Comparison of ENCODE assay signal across 1 cellular context in the genomic region with DNA sequence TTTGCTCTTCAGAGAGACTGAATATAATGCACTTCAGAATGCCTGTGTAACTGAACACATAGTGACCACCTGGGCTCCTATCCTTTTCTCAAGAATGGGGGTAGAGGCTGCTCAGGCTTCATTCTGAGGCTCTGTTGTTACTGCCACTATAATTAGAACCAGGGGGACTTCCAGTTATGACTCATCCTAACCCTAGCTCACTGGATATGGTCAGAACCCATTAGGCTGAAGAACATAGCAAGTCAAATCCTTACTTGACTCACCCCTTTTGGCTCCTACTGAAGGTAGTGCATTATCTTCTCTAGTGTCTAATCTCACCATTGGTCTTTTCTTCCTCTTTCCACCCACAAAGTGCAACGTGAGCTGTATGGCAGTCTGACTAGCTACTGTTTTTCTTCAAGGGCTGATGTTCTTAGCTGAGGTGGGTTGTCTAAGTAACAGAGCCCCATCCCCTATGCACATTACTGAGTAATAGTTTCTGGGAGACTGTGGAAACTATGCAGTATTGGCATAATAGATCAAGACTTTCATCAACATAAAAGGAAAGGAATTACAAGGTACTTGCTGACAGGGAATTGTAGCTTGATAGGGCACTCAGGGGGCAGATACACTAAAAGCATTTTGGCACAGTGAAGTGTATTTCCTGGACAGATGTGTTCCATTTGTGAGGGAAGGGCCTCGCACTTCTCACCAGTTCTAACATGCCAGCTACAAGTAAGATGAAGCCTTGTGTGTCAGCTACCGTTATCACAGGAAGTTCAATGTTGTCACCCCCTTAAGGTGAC.
TF ChIP-seq lines count a peak whose summit lies in the region.

No MANE protein-coding gene starts in this region.

TF ChIP-seq in GM12878, 131 proteins besides CTCF, POLR2A, EP300 and RAD21 (continued from another document and continues in another):
- TF ChIP-seq CEBPB (IDR thresholded peaks at IDR 0.05; ENCODE audit: borderline replicate concordance in 1 of 2, low read depth in 2 of 2, low read length in 2 of 2): peak in 1 of 2 experiments; percentile 86; a peak in 1 of 4 replicates
- TF ChIP-seq NFIC (IDR thresholded peaks at IDR 0.05; ENCODE audit: low read depth, low read length): peak; percentile 100
- no peak for TF ChIP-seq SUPT20H (IDR thresholded peaks at IDR 0.05; ENCODE audit: borderline replicate concordance, control insufficient read depth, low read depth, low read length)
- peak; percentile 40; the same call in 1 of the 2 replicates for TF ChIP-seq CHD2 (IDR thresholded peaks at IDR 0.05; ENCODE audit: borderline replicate concordance, low read depth, low read length)
- TF ChIP-seq TBL1XR1 (IDR thresholded peaks at IDR 0.05; ENCODE audit: low read depth, low read length): peak; percentile 93
- TF ChIP-seq, protein P1, sequence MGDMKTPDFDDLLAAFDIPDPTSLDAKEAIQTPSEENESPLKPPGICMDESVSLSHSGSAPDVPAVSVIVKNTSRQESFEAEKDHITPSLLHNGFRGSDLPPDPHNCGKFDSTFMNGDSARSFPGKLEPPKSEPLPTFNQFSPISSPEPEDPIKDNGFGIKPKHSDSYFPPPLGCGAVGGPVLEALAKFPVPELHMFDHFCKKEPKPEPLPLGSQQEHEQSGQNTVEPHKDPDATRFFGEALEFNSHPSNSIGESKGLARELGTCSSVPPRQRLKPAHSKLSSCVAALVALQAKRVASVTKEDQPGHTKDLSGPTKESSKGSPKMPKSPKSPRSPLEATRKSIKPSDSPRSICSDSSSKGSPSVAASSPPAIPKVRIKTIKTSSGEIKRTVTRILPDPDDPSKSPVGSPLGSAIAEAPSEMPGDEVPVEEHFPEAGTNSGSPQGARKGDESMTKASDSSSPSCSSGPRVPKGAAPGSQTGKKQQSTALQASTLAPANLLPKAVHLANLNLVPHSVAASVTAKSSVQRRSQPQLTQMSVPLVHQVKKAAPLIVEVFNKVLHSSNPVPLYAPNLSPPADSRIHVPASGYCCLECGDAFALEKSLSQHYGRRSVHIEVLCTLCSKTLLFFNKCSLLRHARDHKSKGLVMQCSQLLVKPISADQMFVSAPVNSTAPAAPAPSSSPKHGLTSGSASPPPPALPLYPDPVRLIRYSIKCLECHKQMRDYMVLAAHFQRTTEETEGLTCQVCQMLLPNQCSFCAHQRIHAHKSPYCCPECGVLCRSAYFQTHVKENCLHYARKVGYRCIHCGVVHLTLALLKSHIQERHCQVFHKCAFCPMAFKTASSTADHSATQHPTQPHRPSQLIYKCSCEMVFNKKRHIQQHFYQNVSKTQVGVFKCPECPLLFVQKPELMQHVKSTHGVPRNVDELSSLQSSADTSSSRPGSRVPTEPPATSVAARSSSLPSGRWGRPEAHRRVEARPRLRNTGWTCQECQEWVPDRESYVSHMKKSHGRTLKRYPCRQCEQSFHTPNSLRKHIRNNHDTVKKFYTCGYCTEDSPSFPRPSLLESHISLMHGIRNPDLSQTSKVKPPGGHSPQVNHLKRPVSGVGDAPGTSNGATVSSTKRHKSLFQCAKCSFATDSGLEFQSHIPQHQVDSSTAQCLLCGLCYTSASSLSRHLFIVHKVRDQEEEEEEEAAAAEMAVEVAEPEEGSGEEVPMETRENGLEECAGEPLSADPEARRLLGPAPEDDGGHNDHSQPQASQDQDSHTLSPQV (IDR thresholded peaks at IDR 0.05): no peak
- TF ChIP-seq KLF5 (IDR thresholded peaks at IDR 0.05; ENCODE audit: partially characterized antibody): peak; percentile 43
- TF ChIP-seq, protein P2, sequence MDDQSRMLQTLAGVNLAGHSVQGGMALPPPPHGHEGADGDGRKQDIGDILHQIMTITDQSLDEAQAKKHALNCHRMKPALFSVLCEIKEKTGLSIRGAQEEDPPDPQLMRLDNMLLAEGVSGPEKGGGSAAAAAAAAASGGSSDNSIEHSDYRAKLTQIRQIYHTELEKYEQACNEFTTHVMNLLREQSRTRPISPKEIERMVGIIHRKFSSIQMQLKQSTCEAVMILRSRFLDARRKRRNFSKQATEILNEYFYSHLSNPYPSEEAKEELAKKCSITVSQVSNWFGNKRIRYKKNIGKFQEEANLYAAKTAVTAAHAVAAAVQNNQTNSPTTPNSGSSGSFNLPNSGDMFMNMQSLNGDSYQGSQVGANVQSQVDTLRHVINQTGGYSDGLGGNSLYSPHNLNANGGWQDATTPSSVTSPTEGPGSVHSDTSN (IDR thresholded peaks at IDR 0.05; ENCODE audit: insufficient replicate concordance, low read depth, low read length): peak; percentile 11
- TF ChIP-seq ASH2L (IDR thresholded peaks at IDR 0.05; ENCODE audit: borderline replicate concordance, low read depth): no peak
- TF ChIP-seq, protein P3, sequence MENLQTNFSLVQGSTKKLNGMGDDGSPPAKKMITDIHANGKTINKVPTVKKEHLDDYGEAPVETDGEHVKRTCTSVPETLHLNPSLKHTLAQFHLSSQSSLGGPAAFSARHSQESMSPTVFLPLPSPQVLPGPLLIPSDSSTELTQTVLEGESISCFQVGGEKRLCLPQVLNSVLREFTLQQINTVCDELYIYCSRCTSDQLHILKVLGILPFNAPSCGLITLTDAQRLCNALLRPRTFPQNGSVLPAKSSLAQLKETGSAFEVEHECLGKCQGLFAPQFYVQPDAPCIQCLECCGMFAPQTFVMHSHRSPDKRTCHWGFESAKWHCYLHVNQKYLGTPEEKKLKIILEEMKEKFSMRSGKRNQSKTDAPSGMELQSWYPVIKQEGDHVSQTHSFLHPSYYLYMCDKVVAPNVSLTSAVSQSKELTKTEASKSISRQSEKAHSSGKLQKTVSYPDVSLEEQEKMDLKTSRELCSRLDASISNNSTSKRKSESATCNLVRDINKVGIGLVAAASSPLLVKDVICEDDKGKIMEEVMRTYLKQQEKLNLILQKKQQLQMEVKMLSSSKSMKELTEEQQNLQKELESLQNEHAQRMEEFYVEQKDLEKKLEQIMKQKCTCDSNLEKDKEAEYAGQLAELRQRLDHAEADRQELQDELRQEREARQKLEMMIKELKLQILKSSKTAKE (IDR thresholded peaks at IDR 0.05; ENCODE audit: low read depth, poor library complexity, severe bottlenecking): peak; percentile 93
- TF ChIP-seq IKZF2 (IDR thresholded peaks at IDR 0.05): peak; percentile 96 to 98
- TF ChIP-seq, protein P4, sequence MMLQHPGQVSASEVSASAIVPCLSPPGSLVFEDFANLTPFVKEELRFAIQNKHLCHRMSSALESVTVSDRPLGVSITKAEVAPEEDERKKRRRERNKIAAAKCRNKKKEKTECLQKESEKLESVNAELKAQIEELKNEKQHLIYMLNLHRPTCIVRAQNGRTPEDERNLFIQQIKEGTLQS (IDR thresholded peaks at IDR 0.05; ENCODE audit: borderline replicate concordance, extremely low read depth, low read depth, low read length): 0 out of 2 replicates have a peak, but pooled peaks have one; percentile 10
- TF ChIP-seq, protein P5, sequence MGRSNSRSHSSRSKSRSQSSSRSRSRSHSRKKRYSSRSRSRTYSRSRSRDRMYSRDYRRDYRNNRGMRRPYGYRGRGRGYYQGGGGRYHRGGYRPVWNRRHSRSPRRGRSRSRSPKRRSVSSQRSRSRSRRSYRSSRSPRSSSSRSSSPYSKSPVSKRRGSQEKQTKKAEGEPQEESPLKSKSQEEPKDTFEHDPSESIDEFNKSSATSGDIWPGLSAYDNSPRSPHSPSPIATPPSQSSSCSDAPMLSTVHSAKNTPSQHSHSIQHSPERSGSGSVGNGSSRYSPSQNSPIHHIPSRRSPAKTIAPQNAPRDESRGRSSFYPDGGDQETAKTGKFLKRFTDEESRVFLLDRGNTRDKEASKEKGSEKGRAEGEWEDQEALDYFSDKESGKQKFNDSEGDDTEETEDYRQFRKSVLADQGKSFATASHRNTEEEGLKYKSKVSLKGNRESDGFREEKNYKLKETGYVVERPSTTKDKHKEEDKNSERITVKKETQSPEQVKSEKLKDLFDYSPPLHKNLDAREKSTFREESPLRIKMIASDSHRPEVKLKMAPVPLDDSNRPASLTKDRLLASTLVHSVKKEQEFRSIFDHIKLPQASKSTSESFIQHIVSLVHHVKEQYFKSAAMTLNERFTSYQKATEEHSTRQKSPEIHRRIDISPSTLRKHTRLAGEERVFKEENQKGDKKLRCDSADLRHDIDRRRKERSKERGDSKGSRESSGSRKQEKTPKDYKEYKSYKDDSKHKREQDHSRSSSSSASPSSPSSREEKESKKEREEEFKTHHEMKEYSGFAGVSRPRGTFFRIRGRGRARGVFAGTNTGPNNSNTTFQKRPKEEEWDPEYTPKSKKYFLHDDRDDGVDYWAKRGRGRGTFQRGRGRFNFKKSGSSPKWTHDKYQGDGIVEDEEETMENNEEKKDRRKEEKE (IDR thresholded peaks at IDR 0.05): no peak
- TF ChIP-seq POU2F2 (IDR thresholded peaks at IDR 0.05; ENCODE audit: borderline replicate concordance, low read depth, low read length): peak; percentile 93
- TF ChIP-seq ZZZ3 (IDR thresholded peaks at IDR 0.05; ENCODE audit: control insufficient read depth, insufficient read length, low read depth): no peak
- TF ChIP-seq CBX5 (IDR thresholded peaks at IDR 0.05; ENCODE audit: low read depth): peak; percentile 95
- TF ChIP-seq HDGF (IDR thresholded peaks at IDR 0.05): 0 out of 2 replicates have a peak, but pooled peaks have one; percentile 32
- peak; percentile 13; the same call in 1 of the 2 replicates for TF ChIP-seq SMAD5 (IDR thresholded peaks at IDR 0.05; ENCODE audit: low read depth)
- TF ChIP-seq KDM1A (IDR thresholded peaks at IDR 0.05; ENCODE audit: borderline replicate concordance): no peak
- TF ChIP-seq ETV6 (conservative IDR thresholded peaks at IDR 0.05 in 1 of 2, IDR thresholded peaks at IDR 0.05 in 1 of 2; ENCODE audit: borderline replicate concordance in 1 of 2, low read depth in 1 of 2): peak in 1 of 2 experiments; percentile 93; a peak in 2 of 4 replicates
- peak; percentile 90; the same call in 1 of the 2 replicates for TF ChIP-seq TCF3 (IDR thresholded peaks at IDR 0.05; ENCODE audit: borderline replicate concordance, insufficient read depth, low read depth, low read length)
- TF ChIP-seq, protein P6, sequence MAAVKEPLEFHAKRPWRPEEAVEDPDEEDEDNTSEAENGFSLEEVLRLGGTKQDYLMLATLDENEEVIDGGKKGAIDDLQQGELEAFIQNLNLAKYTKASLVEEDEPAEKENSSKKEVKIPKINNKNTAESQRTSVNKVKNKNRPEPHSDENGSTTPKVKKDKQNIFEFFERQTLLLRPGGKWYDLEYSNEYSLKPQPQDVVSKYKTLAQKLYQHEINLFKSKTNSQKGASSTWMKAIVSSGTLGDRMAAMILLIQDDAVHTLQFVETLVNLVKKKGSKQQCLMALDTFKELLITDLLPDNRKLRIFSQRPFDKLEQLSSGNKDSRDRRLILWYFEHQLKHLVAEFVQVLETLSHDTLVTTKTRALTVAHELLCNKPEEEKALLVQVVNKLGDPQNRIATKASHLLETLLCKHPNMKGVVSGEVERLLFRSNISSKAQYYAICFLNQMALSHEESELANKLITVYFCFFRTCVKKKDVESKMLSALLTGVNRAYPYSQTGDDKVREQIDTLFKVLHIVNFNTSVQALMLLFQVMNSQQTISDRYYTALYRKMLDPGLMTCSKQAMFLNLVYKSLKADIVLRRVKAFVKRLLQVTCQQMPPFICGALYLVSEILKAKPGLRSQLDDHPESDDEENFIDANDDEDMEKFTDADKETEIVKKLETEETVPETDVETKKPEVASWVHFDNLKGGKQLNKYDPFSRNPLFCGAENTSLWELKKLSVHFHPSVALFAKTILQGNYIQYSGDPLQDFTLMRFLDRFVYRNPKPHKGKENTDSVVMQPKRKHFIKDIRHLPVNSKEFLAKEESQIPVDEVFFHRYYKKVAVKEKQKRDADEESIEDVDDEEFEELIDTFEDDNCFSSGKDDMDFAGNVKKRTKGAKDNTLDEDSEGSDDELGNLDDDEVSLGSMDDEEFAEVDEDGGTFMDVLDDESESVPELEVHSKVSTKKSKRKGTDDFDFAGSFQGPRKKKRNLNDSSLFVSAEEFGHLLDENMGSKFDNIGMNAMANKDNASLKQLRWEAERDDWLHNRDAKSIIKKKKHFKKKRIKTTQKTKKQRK (IDR thresholded peaks at IDR 0.05; ENCODE audit: low read depth, low read length): no peak
- TF ChIP-seq MTA3 (IDR thresholded peaks at IDR 0.05; ENCODE audit: borderline replicate concordance, low read length): peak; percentile 94; the same call in 1 of the 2 replicates
- TF ChIP-seq, protein P7, sequence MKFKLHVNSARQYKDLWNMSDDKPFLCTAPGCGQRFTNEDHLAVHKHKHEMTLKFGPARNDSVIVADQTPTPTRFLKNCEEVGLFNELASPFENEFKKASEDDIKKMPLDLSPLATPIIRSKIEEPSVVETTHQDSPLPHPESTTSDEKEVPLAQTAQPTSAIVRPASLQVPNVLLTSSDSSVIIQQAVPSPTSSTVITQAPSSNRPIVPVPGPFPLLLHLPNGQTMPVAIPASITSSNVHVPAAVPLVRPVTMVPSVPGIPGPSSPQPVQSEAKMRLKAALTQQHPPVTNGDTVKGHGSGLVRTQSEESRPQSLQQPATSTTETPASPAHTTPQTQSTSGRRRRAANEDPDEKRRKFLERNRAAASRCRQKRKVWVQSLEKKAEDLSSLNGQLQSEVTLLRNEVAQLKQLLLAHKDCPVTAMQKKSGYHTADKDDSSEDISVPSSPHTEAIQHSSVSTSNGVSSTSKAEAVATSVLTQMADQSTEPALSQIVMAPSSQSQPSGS (IDR thresholded peaks at IDR 0.05; ENCODE audit: low read length): peak; percentile 99
- TF ChIP-seq, protein P8, sequence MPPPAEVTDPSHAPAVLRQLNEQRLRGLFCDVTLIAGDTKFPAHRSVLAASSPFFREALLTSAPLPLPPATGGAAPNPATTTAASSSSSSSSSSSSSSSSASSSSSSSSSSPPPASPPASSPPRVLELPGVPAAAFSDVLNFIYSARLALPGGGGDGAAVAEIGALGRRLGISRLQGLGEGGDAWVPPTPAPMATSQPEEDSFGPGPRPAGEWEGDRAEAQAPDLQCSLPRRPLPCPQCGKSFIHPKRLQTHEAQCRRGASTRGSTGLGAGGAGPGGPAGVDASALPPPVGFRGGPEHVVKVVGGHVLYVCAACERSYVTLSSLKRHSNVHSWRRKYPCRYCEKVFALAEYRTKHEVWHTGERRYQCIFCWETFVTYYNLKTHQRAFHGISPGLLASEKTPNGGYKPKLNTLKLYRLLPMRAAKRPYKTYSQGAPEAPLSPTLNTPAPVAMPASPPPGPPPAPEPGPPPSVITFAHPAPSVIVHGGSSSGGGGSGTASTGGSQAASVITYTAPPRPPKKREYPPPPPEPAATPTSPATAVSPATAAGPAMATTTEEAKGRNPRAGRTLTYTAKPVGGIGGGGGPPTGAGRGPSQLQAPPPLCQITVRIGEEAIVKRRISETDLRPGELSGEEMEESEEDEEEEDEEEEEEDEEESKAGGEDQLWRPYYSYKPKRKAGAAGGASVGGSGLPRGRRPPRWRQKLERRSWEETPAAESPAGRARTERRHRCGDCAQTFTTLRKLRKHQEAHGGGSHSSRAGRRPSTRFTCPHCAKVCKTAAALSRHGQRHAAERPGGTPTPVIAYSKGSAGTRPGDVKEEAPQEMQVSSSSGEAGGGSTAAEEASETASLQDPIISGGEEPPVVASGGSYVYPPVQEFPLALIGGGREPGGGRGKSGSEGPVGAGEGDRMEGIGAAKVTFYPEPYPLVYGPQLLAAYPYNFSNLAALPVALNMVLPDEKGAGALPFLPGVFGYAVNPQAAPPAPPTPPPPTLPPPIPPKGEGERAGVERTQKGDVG (CRISPR knock-in tag; IDR thresholded peaks at IDR 0.05): no peak
- TF ChIP-seq POLR2AphosphoS5 (IDR thresholded peaks at IDR 0.05; ENCODE audit: low read length): peak; percentile 86
- no peak for TF ChIP-seq HDAC2 (IDR thresholded peaks at IDR 0.05)
- TF ChIP-seq PAX5 (IDR thresholded peaks at IDR 0.05; ENCODE audit: borderline replicate concordance, low read depth, low read length): peak; percentile 95
- no peak for TF ChIP-seq SMAD1 (IDR thresholded peaks at IDR 0.05; ENCODE audit: low read depth, partially characterized antibody)
- TF ChIP-seq, protein P9, sequence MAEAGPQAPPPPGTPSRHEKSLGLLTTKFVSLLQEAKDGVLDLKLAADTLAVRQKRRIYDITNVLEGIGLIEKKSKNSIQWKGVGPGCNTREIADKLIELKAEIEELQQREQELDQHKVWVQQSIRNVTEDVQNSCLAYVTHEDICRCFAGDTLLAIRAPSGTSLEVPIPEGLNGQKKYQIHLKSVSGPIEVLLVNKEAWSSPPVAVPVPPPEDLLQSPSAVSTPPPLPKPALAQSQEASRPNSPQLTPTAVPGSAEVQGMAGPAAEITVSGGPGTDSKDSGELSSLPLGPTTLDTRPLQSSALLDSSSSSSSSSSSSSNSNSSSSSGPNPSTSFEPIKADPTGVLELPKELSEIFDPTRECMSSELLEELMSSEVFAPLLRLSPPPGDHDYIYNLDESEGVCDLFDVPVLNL (IDR thresholded peaks at IDR 0.05; ENCODE audit: low read depth, low read length): no peak
